1 cellular context compared by ENCODE assay signal in the genomic region with DNA sequence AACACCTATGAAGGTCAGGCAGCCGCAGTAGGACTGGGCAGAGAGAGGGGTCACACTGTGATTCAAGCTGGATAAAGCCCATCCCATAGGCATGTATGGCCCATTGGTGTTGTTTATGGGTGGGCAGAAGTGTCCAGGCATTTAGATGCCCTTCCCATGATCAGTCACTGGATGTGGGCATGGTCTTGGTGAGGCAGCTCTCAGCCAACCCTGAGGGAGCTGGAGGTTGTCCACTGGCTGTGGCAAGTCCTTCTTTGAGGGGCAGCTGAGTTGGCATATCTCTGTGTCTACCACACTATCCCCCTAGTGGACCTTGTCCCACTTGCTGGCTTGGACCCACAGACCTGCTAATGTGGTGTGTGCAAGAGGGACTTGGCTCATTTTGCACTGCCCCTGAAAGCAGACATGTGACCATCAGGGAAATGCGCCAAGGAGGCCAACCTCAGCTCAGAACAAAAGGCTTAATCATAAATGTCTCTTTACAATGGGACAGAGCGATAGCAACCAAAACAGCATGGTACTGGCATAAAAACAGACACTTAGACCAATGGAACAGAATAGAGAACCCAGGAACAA.
TF ChIP-seq lines count a peak whose summit lies in the region.

No MANE protein-coding gene starts in this region.

TF ChIP-seq in HCT116, 20 proteins besides CTCF, POLR2A, EP300 and RAD21 (continued from another document):
- TF ChIP-seq, protein P1, sequence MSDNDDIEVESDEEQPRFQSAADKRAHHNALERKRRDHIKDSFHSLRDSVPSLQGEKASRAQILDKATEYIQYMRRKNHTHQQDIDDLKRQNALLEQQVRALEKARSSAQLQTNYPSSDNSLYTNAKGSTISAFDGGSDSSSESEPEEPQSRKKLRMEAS (IDR thresholded peaks at IDR 0.05): no peak
- no peak for TF ChIP-seq JUND (IDR thresholded peaks at IDR 0.05)
TF ChIP-seq in HCT116: peak in this region for 0.
